Comparison of ENCODE assay signal across 24 cellular contexts in genomic region chr13:71797487-71797886, GRCh38.
A peak's percentile ranks its signal among the peaks of the same experiment; 100 is the strongest.
DNase-seq lines count a peak whose midpoint lies in the region; ATAC-seq and TF ChIP-seq lines count a peak whose summit lies in the region.
"Had no signal": no experiment of that assay in that cellular context is flagged by ENCODE, and none has a peak within 500 bp of the region (broad histone marks: within the 10 kb centered on the region; RNA-seq: fewer than 3 reads in every experiment).

No MANE protein-coding gene starts in this region.

- no peaks in the 10 kb centered on the region for H4K20me1 ChIP-seq in GM23338 (replicated peaks; ENCODE audit: insufficient read depth)

- H3K9me3 Mint-ChIP-seq in GM23338 = no peaks in the 10 kb centered on the region
- H3K9me3 Mint-ChIP-seq: activated naive CD8-positive, alpha-beta T cell treated with anti-CD3 and anti-CD28 coated beads, Interleukin-2, amount 50 U/mL, for 24 hours; activated T-helper 2 cell treated with anti-CD3 and anti-CD28 coated beads, Interferon-gamma antibody, Interleukin-2, Interleukin-4, amounts not matched to agents 10 μg/mL and 5 μg/mL and 100 μg/mL, durations not matched to agents 14 hours and 24 hours and 36 hours had no signal

- ATAC-seq in GM23338 (no peak), GM21723 (IDR thresholded peaks at IDR 0.05; ENCODE audit: unreplicated experiment) (no peak), GM18517 (IDR thresholded peaks at IDR 0.05; ENCODE audit: unreplicated experiment) (no peak), HG02970 (IDR thresholded peaks at IDR 0.05; ENCODE audit: low FRiP score, unreplicated experiment) (no peak)
- ATAC-seq: activated CD8-positive, alpha-beta memory T cell treated with anti-CD3 and anti-CD28 coated beads, Interleukin-2, amount 10 ng/mL, durations not matched to agents 7 days and 5 days; activated naive CD8-positive, alpha-beta T cell treated with anti-CD3 and anti-CD28 coated beads, Interleukin-2, amount 50 U/mL, for 24 hours; lower lobe of right lung; stimulated activated naive CD8-positive, alpha-beta T cell treated with anti-CD3 and anti-CD28 coated beads, Interleukin-15, Interleukin-2, amounts not matched to agents 100 U/mL and 50 U/mL, for 24 hours had no signal

- no peaks in the 10 kb centered on the region for H3K27me3 ChIP-seq in GM23338 (ENCODE audit: insufficient read depth)
- H3K27me3 ChIP-seq: tibial artery had no signal

- H3F3A ChIP-seq in GM23338 (replicated peaks; ENCODE audit: low read depth) = no peaks in the 10 kb centered on the region

- peaks cover 4% of the 10 kb centered on the region; the same call in 2 of the 3 replicates for H3K4me1 Mint-ChIP-seq in GM23338
- H3K4me1 Mint-ChIP-seq: activated CD8-positive, alpha-beta memory T cell treated with anti-CD3 and anti-CD28 coated beads, Interleukin-2, amount 10 ng/mL, durations not matched to agents 7 days and 5 days; activated naive CD8-positive, alpha-beta T cell treated with anti-CD3 and anti-CD28 coated beads, Interleukin-2, amount 50 U/mL, for 24 hours; CD8-positive, alpha-beta memory T cell had no signal

- H3K27ac ChIP-seq in GM23338 (ENCODE audit: low read depth) = no peak overlapping the region
- H3K27ac ChIP-seq: coronary artery, lower lobe of right lung, tibial artery had no signal

- H3K27me3 Mint-ChIP-seq in GM23338 (ENCODE audit: insufficient read depth, low read depth, poor library complexity) = peaks cover 1% of the 10 kb centered on the region
- H3K27me3 Mint-ChIP-seq: activated CD8-positive, alpha-beta memory T cell treated with anti-CD3 and anti-CD28 coated beads, Interleukin-2, amount 10 ng/mL, durations not matched to agents 7 days and 5 days; activated naive CD8-positive, alpha-beta T cell treated with anti-CD3 and anti-CD28 coated beads, Interleukin-2, amount 50 U/mL, for 24 hours; CD8-positive, alpha-beta memory T cell had no signal

- no peaks in the 10 kb centered on the region for H3K9me2 ChIP-seq in GM23338 (ENCODE audit: insufficient read depth)

- no peak overlapping the region for H3K4me3 Mint-ChIP-seq in GM23338
- H3K4me3 Mint-ChIP-seq: activated CD8-positive, alpha-beta memory T cell treated with anti-CD3 and anti-CD28 coated beads, Interleukin-2, amount 10 ng/mL, durations not matched to agents 7 days and 5 days; activated naive CD8-positive, alpha-beta T cell treated with anti-CD3 and anti-CD28 coated beads, Interleukin-2, amount 50 U/mL, for 24 hours; CD8-positive, alpha-beta memory T cell had no signal

- no peak overlapping the region for H3K27ac Mint-ChIP-seq in GM23338
- H3K27ac Mint-ChIP-seq: activated CD8-positive, alpha-beta memory T cell treated with anti-CD3 and anti-CD28 coated beads, Interleukin-2, amount 10 ng/mL, durations not matched to agents 7 days and 5 days; activated naive CD8-positive, alpha-beta T cell treated with anti-CD3 and anti-CD28 coated beads, Interleukin-2, amount 50 U/mL, for 24 hours; activated T-helper 2 cell treated with anti-CD3 and anti-CD28 coated beads, Interferon-gamma antibody, Interleukin-2, Interleukin-4, amounts not matched to agents 10 μg/mL and 5 μg/mL and 100 μg/mL, durations not matched to agents 14 hours and 24 hours and 36 hours; CD8-positive, alpha-beta memory T cell had no signal

- H3K4me3 ChIP-seq in GM23338 = no peak overlapping the region
- H3K4me3 ChIP-seq: coronary artery, lower lobe of right lung, smooth muscle cell, tibial artery had no signal

- no peaks in the 10 kb centered on the region for H3K36me3 Mint-ChIP-seq in GM23338 (ENCODE audit: low read depth)
- H3K36me3 Mint-ChIP-seq: activated CD8-positive, alpha-beta memory T cell treated with anti-CD3 and anti-CD28 coated beads, Interleukin-2, amount 10 ng/mL, durations not matched to agents 7 days and 5 days; CD8-positive, alpha-beta memory T cell had no signal

- H3K4me2 ChIP-seq in GM23338 = no peak overlapping the region
- H3K4me2 ChIP-seq: smooth muscle cell had no signal

- no peaks in the 10 kb centered on the region for H3K4me1 ChIP-seq in GM23338 (ENCODE audit: insufficient read depth)
- H3K4me1 ChIP-seq: tibial artery had no signal

- no peak for TF ChIP-seq CTCF in GM23338 (conservative IDR thresholded peaks at IDR 0.05; ENCODE audit: low read depth in 2 of 2)

- H3K79me2 ChIP-seq in GM23338 (replicated peaks; ENCODE audit: insufficient read depth) = no peaks in the 10 kb centered on the region

- no peaks in the 10 kb centered on the region for H3K36me3 ChIP-seq in GM23338 (ENCODE audit: insufficient read depth)
- H3K36me3 ChIP-seq: lower lobe of right lung, tibial artery had no signal

- no peak for DNase-seq in GM23338 (ENCODE audit: low spot score)
- peak; percentile 25 for DNase-seq in NCI-H1417 treated with DMSO at 0.1 percent for 48 hours (lab: John Stamatoyannopoulos, UW)
- peak; percentile 70 to 90 for DNase-seq in NOMO-1 (lab: John Stamatoyannopoulos, UW; ENCODE audit: unreplicated experiment in 2 of 2)
- DNase-seq in left kidney (ENCODE audit: low read depth, low spot score) = peak; percentile 75
- DNase-seq: activated CD4-positive, alpha-beta T cell treated with anti-CD3 and anti-CD28 coated beads for 4 hours; activated CD8-positive, alpha-beta memory T cell treated with anti-CD3 and anti-CD28 coated beads, Interleukin-2, amount 10 ng/mL, durations not matched to agents 7 days and 5 days; activated naive CD8-positive, alpha-beta T cell treated with anti-CD3 and anti-CD28 coated beads, Interleukin-2, amount 50 U/mL, for 24 hours; CD8-positive, alpha-beta memory T cell; DMS79 treated with DMSO at 0.1 percent for 48 hours; hypothalamus; islet precursor cell; Karpas-422; lower lobe of right lung; Right ventricle myocardium superior; stimulated activated CD4-positive, alpha-beta T cell treated with anti-CD3 and anti-CD28 coated beads, Interleukin-2, amount 100 ng/mL, for 48 hours; stimulated activated naive CD8-positive, alpha-beta T cell treated with anti-CD3 and anti-CD28 coated beads, Interleukin-15, Interleukin-2, amounts not matched to agents 100 U/mL and 50 U/mL, for 24 hours; T-helper 1 cell; tibial artery had no signal

- H2AFZ ChIP-seq in GM23338 = 0 out of 2 replicates have a peak overlapping the region, but pooled peaks have one; percentile 6

TF ChIP-seq in GM23338, 12 proteins besides CTCF, POLR2A, EP300 and RAD21 (continues in another document):
- TF ChIP-seq POLR2AphosphoS5 (IDR thresholded peaks at IDR 0.05; ENCODE audit: low read depth) (no peak), NANOG (IDR thresholded peaks at IDR 0.05; ENCODE audit: borderline replicate concordance) (no peak), ZNF114 (CRISPR knock-in tag; IDR thresholded peaks at IDR 0.05) (no peak), ETS1 (IDR thresholded peaks at IDR 0.05) (no peak), STAT1 (IDR thresholded peaks at IDR 0.05; ENCODE audit: unreplicated experiment) (no peak)
